In the genomic region with DNA sequence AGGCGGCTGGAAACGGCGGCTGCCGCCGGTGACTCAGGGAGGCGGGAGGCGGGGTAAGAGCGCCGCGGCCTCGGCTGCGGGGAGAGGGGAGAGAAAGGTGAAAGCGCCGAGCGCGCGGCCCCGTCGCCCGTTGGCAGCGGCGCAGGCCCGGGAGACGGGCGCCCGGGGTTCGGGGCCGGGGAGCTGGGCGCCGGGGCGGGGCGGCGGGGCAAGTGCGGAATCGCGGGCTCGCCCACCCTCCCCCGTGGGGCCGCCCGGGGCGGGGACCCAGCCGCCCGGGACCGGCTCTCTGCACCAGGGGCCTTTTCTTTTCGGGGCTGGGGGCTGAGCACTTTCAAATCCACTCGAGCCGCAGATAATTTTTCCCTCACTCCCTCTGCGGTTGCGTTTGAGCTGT, we compare ENCODE assay signal across 8 cellular contexts. TPM values are rescaled to one million over a fixed set of nuclear protein-coding genes. Genes with fewer than 3 reads are reported as not detected.
DNase-seq lines count a peak whose midpoint lies in the region; ATAC-seq, FAIRE-seq and TF ChIP-seq lines count a peak whose summit lies in the region.

No MANE protein-coding gene starts in this region.

- TF ChIP-seq CTCF in RWPE2 (IDR thresholded peaks at IDR 0.05; ENCODE audit: poor library complexity, severe bottlenecking) (no peak), fibroblast of villous mesenchyme (IDR thresholded peaks at IDR 0.05; ENCODE audit: insufficient read depth, low read depth, low read length) (no peak)

- H3K4me3 ChIP-seq in ACC112 (ENCODE audit: low read depth, low read length) (peak overlapping the region; percentile 84), RWPE2 (ENCODE audit: severe bottlenecking) (peak overlapping the region; percentile 73), fibroblast of villous mesenchyme (ENCODE audit: low read depth, low read length) (peak overlapping the region; percentile 83), small intestine (ENCODE audit: low read depth in 1 of 2, low read length in 2 of 2) (peak overlapping the region; percentile 88 to 95)

- DNase-seq in RWPE2 (ENCODE audit: low spot score) (no peak), fibroblast of villous mesenchyme (ENCODE audit: low read depth) (no peak), small intestine (no peak), superior temporal gyrus (ENCODE audit: extremely low spot score) (no peak), DMS 273 treated with DMSO at 0.1 percent for 48 hours (lab: John Stamatoyannopoulos, UW) (no peak)

- H3K27ac ChIP-seq in ACC112 (ENCODE audit: low read depth, low read length), result peak overlapping the region; percentile 99
- peak overlapping the region; percentile 82 for H3K27ac ChIP-seq in RWPE2 (ENCODE audit: poor library complexity, severe bottlenecking)
- peak overlapping the region; percentile 92 to 96 for H3K27ac ChIP-seq in small intestine (ENCODE audit: low read depth in 1 of 2, low read length in 1 of 2)

- ATAC-seq in GM19452 (IDR thresholded peaks at IDR 0.05; ENCODE audit: unreplicated experiment) (peak; percentile 12), RWPE2 (ENCODE audit: low read depth) (no peak), HG03565 (IDR thresholded peaks at IDR 0.05; ENCODE audit: unreplicated experiment) (no peak)

- no peak for FAIRE-seq in small intestine (lab: Jason Lieb, UNC)

- H3K27me3 ChIP-seq in ACC112 (ENCODE audit: insufficient read depth, low read length) (no peaks in the 10 kb centered on the region), RWPE2 (ENCODE audit: insufficient read depth, poor library complexity, severe bottlenecking) (no peaks in the 10 kb centered on the region), small intestine (ENCODE audit: control insufficient read depth in 2 of 2, insufficient read depth in 2 of 2, low read length in 2 of 2) (no peaks in the 10 kb centered on the region)

- peak overlapping the region; percentile 9 for H2AFZ ChIP-seq in ACC112 (ENCODE audit: low read length, unreplicated experiment)

- 0% methylated on average over 11 to 49 of the region's 49 CpGs for WGBS in small intestine, 3 donors

- H3K36me3 ChIP-seq in ACC112 (ENCODE audit: insufficient read depth, low read length), result peaks cover 24% of the 10 kb centered on the region
- H3K36me3 ChIP-seq in RWPE2 (ENCODE audit: low read depth), result peaks cover 27% of the 10 kb centered on the region
- H3K36me3 ChIP-seq in small intestine (ENCODE audit: control insufficient read depth in 2 of 2, insufficient read depth in 2 of 2, low read length in 2 of 2), result no peaks in the 10 kb centered on the region

- peaks cover 46% of the 10 kb centered on the region for H3K79me2 ChIP-seq in ACC112 (ENCODE audit: control insufficient read depth, insufficient read depth, low read length, unreplicated experiment)

- H3K9me3 ChIP-seq in RWPE2 (ENCODE audit: severe bottlenecking) (peaks cover 13% of the 10 kb centered on the region), small intestine (ENCODE audit: control insufficient read depth, low read depth) (no peaks in the 10 kb centered on the region)

- peaks cover 25% of the 10 kb centered on the region for H3K4me1 ChIP-seq in ACC112 (ENCODE audit: control insufficient read depth, insufficient read depth, low read length, unreplicated experiment)
- H3K4me1 ChIP-seq in RWPE2 (ENCODE audit: insufficient read depth, poor library complexity, severe bottlenecking), result peaks cover 14% of the 10 kb centered on the region
- peaks cover 0 to 12% of the 10 kb centered on the region in 2 donors for H3K4me1 ChIP-seq in small intestine (ENCODE audit: control insufficient read depth in 2 of 2, insufficient read depth in 1 of 2, low read depth in 1 of 2, low read length in 1 of 2)

RNA-seq across cellular contexts. Expression of gene KDM3A, which starts 0.2 kb away (rescaled TPM):
- total RNA-seq in fibroblast of villous mesenchyme, result 15.1 and 17.4 TPM in 2 replicates
- 10 to 100 TPM; 13.5 to 51.2 (median 29.2) TPM for polyA plus RNA-seq in small intestine
